In the genomic region with DNA sequence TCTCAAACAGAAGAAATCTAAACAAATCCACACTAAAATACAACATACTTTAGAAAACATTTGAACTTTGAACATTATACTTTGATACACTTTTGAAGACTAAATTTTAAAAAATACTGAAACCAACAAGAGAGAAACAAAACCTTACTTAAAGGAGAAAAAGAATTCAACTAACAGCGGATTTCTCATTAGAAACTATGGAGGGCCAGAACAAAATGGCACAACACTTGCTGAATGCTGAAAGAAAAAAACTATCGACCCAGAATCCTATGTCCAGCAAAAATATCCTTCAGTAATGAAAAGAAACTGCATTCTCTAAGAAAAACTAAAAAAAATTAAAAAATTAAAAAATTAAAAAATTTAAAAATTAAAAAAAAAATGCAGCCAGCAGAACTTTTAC, we compare ENCODE assay signal across 4 cellular contexts. TPM values are rescaled to one million over a fixed set of nuclear protein-coding genes. Genes with fewer than 3 reads are reported as not detected.
A peak's percentile ranks its signal among the peaks of the same experiment; 100 is the strongest.
DNase-seq lines count a peak whose midpoint lies in the region; ATAC-seq, FAIRE-seq and TF ChIP-seq lines count a peak whose summit lies in the region.
"Not testable (repeated sequence)": the region's sequence is repeated elsewhere in the genome, so short reads cannot be mapped to it uniquely, and the experiment has no call there.

No MANE protein-coding gene starts in this region.

- not testable (repeated sequence) for FAIRE-seq in K562 (lab: Jason Lieb, UNC)

- not testable (repeated sequence) for H3K4me1 ChIP-seq in K562 (replicated peaks in 1 of 2; ENCODE audit: control insufficient read depth in 2 of 2, insufficient read depth in 2 of 2, low read length in 2 of 2)

- not testable (repeated sequence) for H3K27ac Mint-ChIP-seq in WTC11

- ATAC-seq in WTC11, K562: not testable (repeated sequence)

- not testable (repeated sequence) for H3K36me3 Mint-ChIP-seq in WTC11

- not testable (repeated sequence) for TF ChIP-seq RAD21 in K562 (CRISPR knock-in tag; conservative IDR thresholded peaks at IDR 0.05 in 1 of 2, IDR thresholded peaks at IDR 0.05 in 1 of 2)

- not testable (repeated sequence) for H3K4me2 ChIP-seq in K562 (ENCODE audit: insufficient read depth, low read length)

- BruUV-seq in K562 (replicated peaks; lab: Mats Ljungman, UMichigan), result not testable (repeated sequence)

- H3K4me3 Mint-ChIP-seq in WTC11, result not testable (repeated sequence)

- not testable (repeated sequence) for H3K27me3 ChIP-seq in K562 (ENCODE audit: control insufficient read depth in 2 of 2, insufficient read depth in 2 of 2, low read length in 2 of 2)

- not testable (repeated sequence) for H3K27me3 Mint-ChIP-seq in WTC11 (ENCODE audit: low read depth)

- H2AFZ ChIP-seq in K562 (ENCODE audit: low read depth, low read length), result not testable (repeated sequence)

- WGBS in K562 (ENCODE audit: insufficient coverage, low coverage, missing lambda C conversion rate), result 45% methylated on average over 2 of the region's 2 CpGs

- H3K9me1 ChIP-seq in K562 (ENCODE audit: control insufficient read depth, insufficient read depth, low read length), result not testable (repeated sequence)

- POLR2A ChIA-PET in WTC11 (lab: Charles Lee); K562 (lab: Yijun Ruan, JAX): not testable (repeated sequence)

- H4K20me1 ChIP-seq in K562 (replicated peaks; ENCODE audit: control insufficient read depth, insufficient read depth, low read length), result not testable (repeated sequence)

- CTCF ChIA-PET in WTC11 (lab: Charles Lee); K562 (lab: Yijun Ruan, JAX; ENCODE audit: low intra/inter-chr PET ratio): not testable (repeated sequence)

- not testable (repeated sequence) for H3K9me3 ChIP-seq in K562 (replicated peaks; ENCODE audit: control insufficient read depth, insufficient read depth, low read depth, low read length)

- in situ Hi-C loops in K562 (cut with MboI), result not testable (repeated sequence)

- H3K36me3 ChIP-seq in K562 (ENCODE audit: control insufficient read depth, insufficient read depth, low read length), result not testable (repeated sequence)

- H3K79me2 ChIP-seq in K562 (ENCODE audit: control insufficient read depth, insufficient read depth, low read length), result not testable (repeated sequence)

- H3K4me1 Mint-ChIP-seq in WTC11, result not testable (repeated sequence)

- not testable (repeated sequence) for H3K9ac ChIP-seq in K562 (ENCODE audit: insufficient read depth in 1 of 2, low read depth in 2 of 2, low read length in 2 of 2)

- intact Hi-C loops in K562 (cut with micrococcal nuclease), result not testable (repeated sequence)

- not testable (repeated sequence) for H3K27ac ChIP-seq in K562 (ENCODE audit: extremely low read depth, low read depth, low read length)

- TF ChIP-seq EP300 in K562 (IDR thresholded peaks at IDR 0.05; ENCODE audit: low read length), result not testable (repeated sequence)

- not testable (repeated sequence) for TF ChIP-seq CTCF in WTC11 (IDR thresholded peaks at IDR 0.05); K562 (IDR thresholded peaks at IDR 0.05 in 2 of 3, conservative IDR thresholded peaks at IDR 0.05 in 1 of 3; ENCODE audit: insufficient read depth in 2 of 3, low read depth in 1 of 3, low read length in 3 of 3)

- not testable (repeated sequence) for H3K9me3 Mint-ChIP-seq in WTC11

- H3K4me3 ChIP-seq in K562, result not testable (repeated sequence)

- DNase-seq in OCI-M1 (lab: John Stamatoyannopoulos, UW), result peak; percentile 4
- not testable (repeated sequence) for DNase-seq in WTC11 (ENCODE audit: low spot score); K562 (ENCODE audit: extremely low read depth in 1 of 4, low spot score in 3 of 4)
- DNase-seq in myocyte (ENCODE audit: low read depth), result peak; percentile 4

- TF ChIP-seq POLR2A in K562 (conservative IDR thresholded peaks at IDR 0.05), result not testable (repeated sequence)

TF ChIP-seq in WTC11, 78 proteins besides CTCF, POLR2A, EP300 and RAD21:
- peak; percentile 65; the same call in 1 of the 2 replicates for TF ChIP-seq ZNF317 (CRISPR knock-in tag; IDR thresholded peaks at IDR 0.05; ENCODE audit: borderline replicate concordance, low read depth)

TF ChIP-seq in K562, 482 proteins besides CTCF, POLR2A, EP300 and RAD21:
- peak in 1 of 2 experiments; percentile 81; a peak in 1 of 3 replicates for TF ChIP-seq CBX3 (IDR thresholded peaks at IDR 0.05; ENCODE audit: borderline replicate concordance in 1 of 2, low read length in 2 of 2)
- 0 out of 4 replicates have a peak, but pooled peaks of 1 of the 2 experiments have one; percentile 38 for TF ChIP-seq HDAC1 (IDR thresholded peaks at IDR 0.05)
- TF ChIP-seq, protein P1, sequence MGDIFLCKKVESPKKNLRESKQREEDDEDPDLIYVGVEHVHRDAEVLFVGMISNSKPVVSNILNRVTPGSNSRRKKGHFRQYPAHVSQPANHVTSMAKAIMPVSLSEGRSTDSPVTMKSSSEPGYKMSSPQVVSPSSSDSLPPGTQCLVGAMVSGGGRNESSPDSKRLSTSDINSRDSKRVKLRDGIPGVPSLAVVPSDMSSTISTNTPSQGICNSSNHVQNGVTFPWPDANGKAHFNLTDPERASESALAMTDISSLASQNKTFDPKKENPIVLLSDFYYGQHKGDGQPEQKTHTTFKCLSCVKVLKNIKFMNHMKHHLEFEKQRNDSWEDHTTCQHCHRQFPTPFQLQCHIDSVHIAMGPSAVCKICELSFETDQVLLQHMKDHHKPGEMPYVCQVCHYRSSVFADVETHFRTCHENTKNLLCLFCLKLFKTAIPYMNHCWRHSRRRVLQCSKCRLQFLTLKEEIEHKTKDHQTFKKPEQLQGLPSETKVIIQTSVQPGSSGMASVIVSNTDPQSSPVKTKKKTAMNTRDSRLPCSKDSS (IDR thresholded peaks at IDR 0.05; ENCODE audit: low read depth, partially characterized antibody), result peak; percentile 86
- peak in 1 of 2 experiments; percentile 65; a peak in 1 of 4 replicates for TF ChIP-seq TRIM24 (IDR thresholded peaks at IDR 0.05)

RNA-seq across cellular contexts. Expression of a gene that starts 33.2 kb away (rescaled TPM):
- total RNA-seq in WTC11 (2021), result 74.4 to 77.6 TPM (median 75.5 TPM) in 3 replicates
- total RNA-seq in K562 (2011; cell fraction: chromatin; rRNA removed; ENCODE audit: low replicate concordance), result 64.6 and 120 TPM in 2 replicates
- total RNA-seq in K562 (2011; cell fraction: nucleolus; rRNA removed), result 41.2 and 44.6 TPM in 2 replicates
- total RNA-seq in K562 (2011; cell fraction: nucleoplasm; rRNA removed), result 67.7 and 74.3 TPM in 2 replicates
- 58.6 and 61.2 TPM in 2 replicates for total RNA-seq in K562 (2014; rRNA removed)
- total RNA-seq in K562 (2014; rRNA removed; fragmentation: Illumina TruSeq; extraction: Trizol), result 105 and 120 TPM in 2 replicates
- 84.4 and 92.9 TPM in 2 replicates for total RNA-seq in K562 (2015; rRNA removed; fragmentation: Illumina TruSeq; extraction: Trizol)
- total RNA-seq in K562 (2021), result 85.7 and 92.1 TPM in 2 replicates
- 120 and 179 TPM in 2 replicates for polyA plus RNA-seq in K562 (2011; rRNA removed)
- polyA plus RNA-seq in K562 (2011; cell fraction: cytosol; rRNA removed), result 46.2 and 77.3 TPM in 2 replicates
- polyA plus RNA-seq in K562 (2011; cell fraction: nucleus; rRNA removed), result 143 and 238 TPM in 2 replicates
- polyA plus RNA-seq in K562 (2012), result 104 and 147 TPM in 2 replicates
- 96.8 and 116 TPM in 2 replicates for polyA plus RNA-seq in K562 (2014; fragmentation: Illumina TruSeq; extraction: Trizol)
- 100 to 1,000 TPM; 169 to 209 TPM for polyA plus RNA-seq in K562 (2014; fragmentation: Nextera tagmentation; extraction: Ambion mirVana)
- polyA plus RNA-seq in K562 (2014; rRNA removed), result 90.0 and 108 TPM in 2 replicates
- polyA minus RNA-seq in K562 (2011; rRNA and poly(A)+ RNA removed), result 60.2 and 77.9 TPM in 2 replicates
- polyA minus RNA-seq in K562 (2011; cell fraction: cytosol; rRNA and poly(A)+ RNA removed), result 19.1 and 40.1 TPM in 2 replicates
- polyA minus RNA-seq in K562 (2011; cell fraction: nucleus; rRNA and poly(A)+ RNA removed), result 22.1 and 32.7 TPM in 2 replicates
- total RNA-seq in myocyte, result 88.8 and 101 TPM in 2 replicates
- 52.1 TPM for polyA plus RNA-seq in myocyte (2012)
